7 cellular contexts compared by ENCODE assay signal in the genomic region with DNA sequence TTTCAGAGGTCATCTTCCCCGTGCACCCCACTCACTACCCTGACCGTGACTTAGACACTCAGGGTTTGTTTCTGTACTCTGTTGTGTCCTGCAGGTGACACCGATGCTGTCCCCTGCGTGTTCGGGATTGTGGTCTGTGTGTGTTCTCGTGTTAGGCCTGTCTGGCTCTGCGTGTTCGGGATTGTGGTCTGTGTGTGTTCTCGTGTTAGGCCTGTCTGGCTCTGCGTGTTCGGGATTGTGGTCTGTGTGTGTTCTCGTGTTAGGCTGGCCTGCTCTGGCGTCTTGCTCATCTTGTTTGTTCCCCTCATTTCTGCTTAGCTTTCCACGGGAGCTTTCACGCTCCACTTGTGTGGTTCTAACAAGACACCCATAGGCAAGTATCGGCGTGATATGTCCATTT. TPM values are rescaled to one million over a fixed set of nuclear protein-coding genes. Genes with fewer than 3 reads are reported as not detected.
"Had no signal": no experiment of that assay in that cellular context is flagged by ENCODE, and none has a peak within 500 bp of the region (broad histone marks: within the 10 kb centered on the region; RNA-seq: fewer than 3 reads in every experiment).

No MANE protein-coding gene starts in this region.

RNA-seq across cellular contexts. Expression of a gene that starts 30.6 kb away (rescaled TPM):
- total RNA-seq: activated CD4-positive, alpha-beta T cell treated with anti-CD3 and anti-CD28 coated beads, Interleukin-2, amount 10 ng/mL, durations not matched to agents 24 days and 14 days; activated CD8-positive, alpha-beta memory T cell treated with anti-CD3 and anti-CD28 coated beads for 36 hours; activated CD8-positive, alpha-beta T cell treated with anti-CD3 and anti-CD28 coated beads for 36 hours; activated naive CD4-positive, alpha-beta T cell treated with anti-CD3 and anti-CD28 coated beads, Interleukin-2, amount 50 U/mL, for 72 hours; activated T-helper 17 cell treated with anti-CD3 and anti-CD28 coated beads, Interleukin-2, amount 50 U/mL, for 72 hours; T-helper 17 cell had no signal

RNA-seq across cellular contexts. Expression of a gene that starts 51.9 kb away (rescaled TPM):
- total RNA-seq: activated CD4-positive, alpha-beta T cell treated with anti-CD3 and anti-CD28 coated beads, Interleukin-2, amount 10 ng/mL, durations not matched to agents 24 days and 14 days; activated CD8-positive, alpha-beta memory T cell treated with anti-CD3 and anti-CD28 coated beads for 36 hours; activated CD8-positive, alpha-beta T cell treated with anti-CD3 and anti-CD28 coated beads for 36 hours; activated naive CD4-positive, alpha-beta T cell treated with anti-CD3 and anti-CD28 coated beads, Interleukin-2, amount 50 U/mL, for 72 hours; activated T-cell treated with anti-CD3 and anti-CD28 coated beads, Interleukin-2, amount 50 U/mL, for 72 hours; activated T-helper 17 cell treated with anti-CD3 and anti-CD28 coated beads, Interleukin-2, amount 50 U/mL, for 72 hours; T-helper 17 cell had no signal
